Comparison of ENCODE assay signal across 7 cellular contexts in the genomic region with DNA sequence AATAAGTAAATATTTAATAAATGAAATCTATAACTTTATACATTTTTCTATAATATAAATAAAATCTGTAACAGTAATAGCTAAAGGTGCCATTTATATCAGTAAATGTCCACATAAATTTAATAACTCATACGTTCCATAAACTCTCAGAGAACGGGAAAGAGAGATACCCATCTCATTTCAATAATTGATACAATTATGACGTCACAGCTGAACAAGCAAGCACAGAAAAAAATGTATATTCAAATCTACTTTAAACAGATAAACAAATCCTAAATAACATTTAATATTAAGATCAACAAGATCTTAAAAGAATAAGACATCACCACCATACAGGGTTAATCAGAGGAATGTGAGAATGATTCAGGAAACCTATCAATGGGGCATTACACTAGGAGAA.
"Had no signal": no experiment of that assay in that cellular context is flagged by ENCODE, and none has a peak within 500 bp of the region (broad histone marks: within the 10 kb centered on the region; RNA-seq: fewer than 3 reads in every experiment).

No MANE protein-coding gene starts in this region.

- H3K27ac ChIP-seq: HL-60 had no signal

- H3K27ac Mint-ChIP-seq: IgD-negative memory B cell had no signal

- H3K4me1 Mint-ChIP-seq: IgD-negative memory B cell had no signal

- FAIRE-seq: HTR-8/SVneo, K562 had no signal

- H3K36me3 Mint-ChIP-seq: IgD-negative memory B cell had no signal

- H3K4me3 ChIP-seq: K562 had no signal

- H3K4me3 Mint-ChIP-seq: IgD-negative memory B cell had no signal

- ATAC-seq: K562 had no signal

- DNase-seq: IMR-90, KBM-7, KG1 had no signal
